Comparison of ENCODE assay signal across 8 cellular contexts in the genomic region with DNA sequence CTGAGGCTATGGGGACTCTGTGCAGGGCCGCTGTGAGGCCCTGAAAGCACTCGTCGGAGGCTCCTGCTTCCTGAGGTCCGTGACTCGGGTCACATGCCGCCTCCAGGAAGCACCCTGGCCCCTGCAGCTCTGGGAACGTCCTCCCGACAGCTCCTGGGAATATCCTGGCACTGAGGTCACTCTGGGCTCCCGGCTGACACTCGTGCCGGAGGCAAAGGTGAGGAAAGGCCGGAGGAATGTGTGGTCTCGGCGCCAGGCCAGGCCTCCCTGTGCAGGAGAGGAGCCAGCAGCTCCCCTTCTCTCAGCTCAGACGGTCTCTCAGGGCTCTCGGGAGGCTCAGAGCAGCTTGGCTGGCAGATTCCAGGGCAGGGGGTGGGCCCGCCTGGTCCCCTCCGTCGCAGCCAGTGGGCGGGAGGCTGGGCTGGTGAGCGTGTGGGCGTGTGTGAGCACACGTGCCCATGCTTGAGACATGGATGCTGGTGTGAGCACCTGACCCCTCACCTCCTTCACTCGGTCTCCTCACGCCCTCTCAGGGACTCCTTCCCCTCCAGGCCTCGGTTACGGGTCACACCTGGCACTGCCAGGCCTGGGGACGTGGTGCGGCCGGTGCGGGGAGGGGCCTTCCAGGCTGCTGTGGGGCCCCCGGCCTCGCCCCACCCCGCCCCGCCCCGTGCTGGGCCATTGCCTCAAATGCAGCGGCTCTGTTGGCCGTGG. TPM values are rescaled to one million over a fixed set of nuclear protein-coding genes. Genes with fewer than 3 reads are reported as not detected.
DNase-seq lines count a peak whose midpoint lies in the region; ATAC-seq and TF ChIP-seq lines count a peak whose summit lies in the region.

No MANE protein-coding gene starts in this region.

- CTCF ChIA-PET in activated B cell treated with CpG ODN at 0.5 μM for 24 hours (lab: Charles Lee), result no interaction called here

- H3K4me3 ChIP-seq in mucosa of stomach (ENCODE audit: low read length), result no peak overlapping the region
- peak overlapping the region; percentile 14 for H3K4me3 ChIP-seq in urinary bladder (ENCODE audit: low read depth, low read length)

- H3K4me1 ChIP-seq in mucosa of stomach (ENCODE audit: control insufficient read depth, insufficient read depth, low read length) (peaks cover 21% of the 10 kb centered on the region), urinary bladder (ENCODE audit: insufficient read depth) (no peaks in the 10 kb centered on the region)

- H3K9me3 ChIP-seq in mucosa of stomach (ENCODE audit: control insufficient read depth, low read length), result no peaks in the 10 kb centered on the region

- H3K27me3 Mint-ChIP-seq in activated B cell treated with CpG ODN at 0.5 μM for 24 hours, result peaks cover 2% of the 10 kb centered on the region

- peak overlapping the region; percentile 50 for H3K4me3 Mint-ChIP-seq in activated B cell treated with CpG ODN at 0.5 μM for 24 hours

- H3K9ac ChIP-seq in mucosa of stomach (ENCODE audit: low read length), result peak overlapping the region; percentile 29

- H3K36me3 Mint-ChIP-seq in activated B cell treated with CpG ODN at 0.5 μM for 24 hours (ENCODE audit: low read depth), result peaks cover 3% of the 10 kb centered on the region

- ATAC-seq in activated B cell treated with CpG ODN at 0.5 μM for 24 hours (ENCODE audit: low read depth), result peak; percentile 75
- no peak for ATAC-seq in HG02763 (IDR thresholded peaks at IDR 0.05; ENCODE audit: unreplicated experiment)

- POLR2A ChIA-PET in activated B cell treated with CpG ODN at 0.5 μM for 24 hours (lab: Charles Lee), result interaction anchor here (0.5 to 1.5 kb wide), 3 partner anchors 16 to 40 kb away, joined by 3 to 14 read pairs (median 4); no protein-coding TSS in a partner anchor

- peak; percentile 36 for DNase-seq in stimulated activated CD4-positive, alpha-beta T cell treated with anti-CD3 and anti-CD28 coated beads, Interleukin-12 subunit alpha, Interleukin-12 subunit beta, amount 100 ng/mL, for 4 hours
- no peak for DNase-seq in stimulated activated CD4-positive, alpha-beta T cell treated with anti-CD3 and anti-CD28 coated beads, Interleukin-1b, Interleukin-23, amount 100 ng/mL, for 48 hours
- DNase-seq in LoVo (ENCODE audit: low spot score) (peak; percentile 81), activated B cell treated with CpG ODN at 0.5 μM for 24 hours (peak; percentile 44), epithelial cell of prostate (ENCODE audit: low read depth, low spot score) (no peak)

- intact Hi-C loops in activated B cell treated with CpG ODN at 0.5 μM for 24 hours (cut with micrococcal nuclease), result loop anchor here (1.0 kb wide), 1 partner anchor 15 kb away; no protein-coding TSS in a partner anchor

- peaks cover 11% of the 10 kb centered on the region for H3K27me3 ChIP-seq in mucosa of stomach (ENCODE audit: control insufficient read depth, insufficient read depth, low read length)

- no peaks in the 10 kb centered on the region for H3K36me3 ChIP-seq in mucosa of stomach (ENCODE audit: control insufficient read depth, insufficient read depth, low read length)
- H3K36me3 ChIP-seq in urinary bladder (ENCODE audit: insufficient read depth), result no peaks in the 10 kb centered on the region

- 1% methylated on average over 38 of the region's 38 CpGs for WGBS in urinary bladder

- H3K9me3 Mint-ChIP-seq in activated B cell treated with CpG ODN at 0.5 μM for 24 hours, result no peaks in the 10 kb centered on the region

- H3K27ac ChIP-seq in epithelial cell of prostate (peak overlapping the region; percentile 89), urinary bladder (ENCODE audit: low read depth) (peak overlapping the region; percentile 43)

- no peak for TF ChIP-seq CTCF in activated B cell treated with CpG ODN at 0.5 μM for 24 hours (IDR thresholded peaks at IDR 0.05)

- H3K4me1 Mint-ChIP-seq in activated B cell treated with CpG ODN at 0.5 μM for 24 hours, result peaks cover 7% of the 10 kb centered on the region

- no peak overlapping the region for H3K27ac Mint-ChIP-seq in activated B cell treated with CpG ODN at 0.5 μM for 24 hours

RNA-seq across cellular contexts. Expression of a gene that starts 5.5 kb away (rescaled TPM):
- total RNA-seq in activated B cell treated with CpG ODN at 0.5 μM for 24 hours (not detected in 2 replicates), urinary bladder (2.7 TPM)
- 0.73 TPM for polyA plus RNA-seq in urinary bladder

RNA-seq across cellular contexts. Expression of a gene that starts 36.3 kb away (rescaled TPM):
- total RNA-seq in activated B cell treated with CpG ODN at 0.5 μM for 24 hours, result 20.8 and 26.5 TPM in 2 replicates
- total RNA-seq in urinary bladder, result 7.1 TPM
- polyA plus RNA-seq in urinary bladder, result 12.6 TPM

RNA-seq across cellular contexts. Expression of a gene that starts 59.6 kb away (rescaled TPM):
- total RNA-seq in activated B cell treated with CpG ODN at 0.5 μM for 24 hours (25.8 and 27.1 TPM in 2 replicates), urinary bladder (43.3 TPM)
- polyA plus RNA-seq in urinary bladder, result 38.7 TPM

Comparison
In these comparisons a context has a peak if more than half of its experiments do, and no peak if none do; other contexts are left out.
1. DNase-seq: peak in stimulated activated CD4-positive, alpha-beta T cell treated with anti-CD3 and anti-CD28 coated beads, Interleukin-12 subunit alpha, Interleukin-12 subunit beta, amount 100 ng/mL, for 4 hours (single experiment), LoVo (single experiment) and activated B cell treated with CpG ODN at 0.5 μM for 24 hours (single experiment); none in stimulated activated CD4-positive, alpha-beta T cell treated with anti-CD3 and anti-CD28 coated beads, Interleukin-1b, Interleukin-23, amount 100 ng/mL, for 48 hours (single experiment) and epithelial cell of prostate (single experiment).